ENCODE assay signal across 24 cellular contexts in the genomic region with DNA sequence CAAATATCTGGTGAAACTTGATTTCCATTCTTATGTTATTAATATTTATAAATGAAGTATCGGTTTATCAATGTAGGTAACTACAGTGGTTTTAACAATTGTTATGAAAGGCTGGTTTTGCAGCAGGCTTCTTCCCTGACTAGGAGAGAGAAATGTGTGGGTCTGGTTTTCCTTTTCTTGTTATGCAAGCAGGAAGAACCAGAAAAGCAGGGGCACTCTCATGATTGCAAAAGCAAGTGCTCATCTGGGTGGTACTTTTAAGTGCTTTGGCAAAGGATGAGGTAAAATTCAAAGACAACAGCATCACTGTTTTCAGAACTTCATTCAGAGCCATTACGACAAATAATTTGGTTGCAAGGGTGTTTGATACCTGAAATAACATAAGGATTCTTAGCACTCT.
"Had no signal": no experiment of that assay in that cellular context is flagged by ENCODE, and none has a peak within 500 bp of the region (broad histone marks: within the 10 kb centered on the region; RNA-seq: fewer than 3 reads in every experiment).

No MANE protein-coding gene starts in this region.

- H3K27me3 ChIP-seq: MG63 had no signal

- H3K36me3 ChIP-seq: MG63 had no signal

- H3K27ac ChIP-seq: RWPE1 had no signal

- H3K9me3 ChIP-seq: MG63, SK-N-SH had no signal

- H3K4me3 ChIP-seq: MG63 had no signal

- ATAC-seq: HepG2, Panc1, PC-3 had no signal

- DNase-seq: IMR-90, Karpas-422, KG1, MG63, NCI-H1092, NCI-H1105 treated with DMSO at 0.1 percent for 48 hours, NCI-H1417 treated with DMSO at 0.1 percent for 48 hours, NCI-H146, NCI-H1694 treated with DMSO at 0.1 percent for 48 hours, NCI-H1930, NCI-H2081, NCI-H2107, NCI-H2171 treated with DMSO at 0.1 percent for 48 hours, NCI-H345, NCI-H446 treated with DMSO at 0.1 percent for 48 hours, NCI-H510A treated with DMSO at 0.1 percent for 48 hours, NCI-H526, NCI-H774, PC-3, SHP77, SK-N-SH had no signal

- H3K9ac ChIP-seq: SK-N-SH had no signal
